13 cellular contexts compared by ENCODE assay signal in the genomic region with DNA sequence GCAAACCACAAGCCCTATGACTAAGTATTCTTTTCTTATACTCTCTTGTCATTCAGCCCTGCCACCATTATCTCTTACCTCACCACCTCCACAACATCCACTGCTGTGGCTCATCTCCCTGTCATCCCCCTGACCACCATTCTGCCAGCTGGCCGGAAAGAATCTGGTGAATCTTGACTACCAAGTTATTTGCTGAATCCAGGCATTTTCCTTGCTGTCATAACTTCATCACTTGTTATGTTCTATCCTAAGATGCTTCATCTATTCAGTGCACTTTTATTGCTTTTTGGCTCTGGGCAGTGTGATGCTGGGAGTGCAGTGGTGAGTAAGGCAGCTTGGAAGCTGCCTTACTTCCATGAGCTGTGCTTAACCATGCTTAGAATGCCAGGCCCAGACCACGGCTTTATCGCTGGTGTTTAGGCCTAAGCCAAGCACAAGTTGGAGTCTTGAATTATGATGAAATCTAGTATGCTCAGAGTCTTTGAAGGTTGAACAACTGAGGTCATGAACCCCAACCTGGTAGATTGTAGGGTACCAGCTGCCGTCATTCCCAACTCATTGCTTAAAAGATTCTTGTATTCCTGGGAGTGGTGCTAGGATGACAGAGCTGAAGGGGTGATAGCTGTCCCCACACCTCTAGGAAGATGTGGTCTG. TPM values are rescaled to one million over a fixed set of nuclear protein-coding genes. Genes with fewer than 3 reads are reported as not detected.
DNase-seq lines count a peak whose midpoint lies in the region; ATAC-seq, FAIRE-seq and TF ChIP-seq lines count a peak whose summit lies in the region.
"Had no signal": no experiment of that assay in that cellular context is flagged by ENCODE, and none has a peak within 500 bp of the region (broad histone marks: within the 10 kb centered on the region; RNA-seq: fewer than 3 reads in every experiment).

No MANE protein-coding gene starts in this region.

- ATAC-seq in natural killer cell treated with Interleukin-12 subunit alpha and Interleukin-12 subunit beta and Interleukin-15 and Interleukin-18, amount 100 ng/mL, for 72 hours: peak in 1 of 2 donors; percentile 48
- ATAC-seq in HG02642 (IDR thresholded peaks at IDR 0.05; ENCODE audit: poor library complexity, unreplicated experiment) (no peak), HG02798 (IDR thresholded peaks at IDR 0.05; ENCODE audit: poor library complexity, unreplicated experiment) (no peak)

- no peaks in the 10 kb centered on the region for H3K9me3 Mint-ChIP-seq in endodermal cell
- no peaks in the 10 kb centered on the region for H3K9me3 Mint-ChIP-seq in natural killer cell treated with Interleukin-12 subunit alpha and Interleukin-12 subunit beta and Interleukin-15 and Interleukin-18, amount 100 ng/mL, for 72 hours

- H3K36me3 ChIP-seq in endodermal cell (ENCODE audit: control insufficient read depth, insufficient read depth, low read length) (peaks cover 5% of the 10 kb centered on the region), esophagus squamous epithelium (peaks cover 0 to 47% (median 0%) of the 10 kb centered on the region in 3 donors), kidney (ENCODE audit: control insufficient read depth in 1 of 2, insufficient read depth in 2 of 2, low read length in 2 of 2) (peaks cover 0 to 5% of the 10 kb centered on the region in 2 donors)

- DNase-seq in Caki2 (ENCODE audit: low read depth): peak; percentile 21
- peak; percentile 94 for DNase-seq in M059J (ENCODE audit: low read depth)
- no peak for DNase-seq in endodermal cell
- DNase-seq in natural killer cell treated with Interleukin-12 subunit alpha and Interleukin-12 subunit beta and Interleukin-15 and Interleukin-18, amount 100 ng/mL, for 72 hours (ENCODE audit: low spot score): no peak
- no peak for DNase-seq in esophagus squamous epithelium (lab: John Stamatoyannopoulos, UW)
- no peak for DNase-seq in kidney
- DNase-seq: activated gamma-delta T cell, NCI-H1694 treated with DMSO at 0.1 percent for 48 hours had no signal

- H3K4me1 Mint-ChIP-seq in endodermal cell: peaks cover 13% of the 10 kb centered on the region
- H3K4me1 Mint-ChIP-seq in natural killer cell treated with Interleukin-12 subunit alpha and Interleukin-12 subunit beta and Interleukin-15 and Interleukin-18, amount 100 ng/mL, for 72 hours (ENCODE audit: low read depth in 2 of 2): peaks cover 44 to 56% of the 10 kb centered on the region in 2 donors

- H3K9me3 ChIP-seq in endodermal cell (ENCODE audit: control insufficient read depth, low read length) (no peaks in the 10 kb centered on the region), esophagus squamous epithelium (no peaks in the 10 kb centered on the region), kidney (ENCODE audit: control insufficient read depth in 1 of 2, low read length in 2 of 2) (no peaks in the 10 kb centered on the region)

- no peak overlapping the region for H3K4me3 Mint-ChIP-seq in endodermal cell
- H3K4me3 Mint-ChIP-seq in natural killer cell treated with Interleukin-12 subunit alpha and Interleukin-12 subunit beta and Interleukin-15 and Interleukin-18, amount 100 ng/mL, for 72 hours: no peak overlapping the region

- no peak overlapping the region for H3K27ac ChIP-seq in endodermal cell (ENCODE audit: low read depth, low read length)
- no peak overlapping the region for H3K27ac ChIP-seq in esophagus squamous epithelium
- no peak overlapping the region for H3K27ac ChIP-seq in kidney (ENCODE audit: low read depth in 2 of 2, low read length in 2 of 2)
- H3K27ac ChIP-seq: HL-60 had no signal

- H3K27me3 Mint-ChIP-seq in endodermal cell (ENCODE audit: insufficient read depth): no peaks in the 10 kb centered on the region
- H3K27me3 Mint-ChIP-seq in natural killer cell treated with Interleukin-12 subunit alpha and Interleukin-12 subunit beta and Interleukin-15 and Interleukin-18, amount 100 ng/mL, for 72 hours: no peaks in the 10 kb centered on the region

- H3K4me3 ChIP-seq in endodermal cell (ENCODE audit: low read length): no peak overlapping the region
- no peak overlapping the region for H3K4me3 ChIP-seq in esophagus squamous epithelium
- no peak overlapping the region for H3K4me3 ChIP-seq in kidney (ENCODE audit: low read length in 2 of 2)

- H3K36me3 Mint-ChIP-seq in endodermal cell (ENCODE audit: low read depth): peaks cover 31% of the 10 kb centered on the region
- H3K36me3 Mint-ChIP-seq in natural killer cell treated with Interleukin-12 subunit alpha and Interleukin-12 subunit beta and Interleukin-15 and Interleukin-18, amount 100 ng/mL, for 72 hours: peaks cover 20% of the 10 kb centered on the region

- no peaks in the 10 kb centered on the region for H3K4me1 ChIP-seq in endodermal cell (ENCODE audit: control insufficient read depth, insufficient read depth, low read length)
- H3K4me1 ChIP-seq in esophagus squamous epithelium: peaks cover 0 to 29% (median 19%) of the 10 kb centered on the region in 3 donors
- H3K4me1 ChIP-seq in kidney (ENCODE audit: control insufficient read depth in 1 of 2, insufficient read depth in 1 of 2, low read depth in 1 of 2, low read length in 2 of 2): no peaks in the 10 kb centered on the region

- no peak for FAIRE-seq in kidney (lab: Jason Lieb, UNC)
- FAIRE-seq: islet of Langerhans, TTC549 had no signal

- TF ChIP-seq POLR2A in esophagus squamous epithelium (IDR thresholded peaks at IDR 0.05): no peak

- no peak for TF ChIP-seq CTCF in endodermal cell (conservative IDR thresholded peaks at IDR 0.05)
- TF ChIP-seq CTCF in esophagus squamous epithelium (IDR thresholded peaks at IDR 0.05): no peak
- no peak for TF ChIP-seq CTCF in kidney (IDR thresholded peaks at IDR 0.05; ENCODE audit: borderline replicate concordance, extremely low read depth, insufficient read depth)

- H3K9ac ChIP-seq in endodermal cell (ENCODE audit: extremely low read depth, low read length, poor library complexity, severe bottlenecking) (no peak overlapping the region), kidney (ENCODE audit: low read length in 2 of 2) (no peak overlapping the region)

- no peaks in the 10 kb centered on the region for H3K27me3 ChIP-seq in endodermal cell (ENCODE audit: control insufficient read depth, insufficient read depth, low read length, poor library complexity, severe bottlenecking)
- H3K27me3 ChIP-seq in esophagus squamous epithelium: no peaks in the 10 kb centered on the region

- H3K27ac Mint-ChIP-seq in endodermal cell: peak overlapping the region; percentile 44
- peak overlapping the region; percentile 7 to 43 for H3K27ac Mint-ChIP-seq in natural killer cell treated with Interleukin-12 subunit alpha and Interleukin-12 subunit beta and Interleukin-15 and Interleukin-18, amount 100 ng/mL, for 72 hours

- WGBS in endodermal cell (ENCODE audit: insufficient coverage in 1 of 2, insufficient read length in 1 of 2), 2 experiments: 80 to 93% methylated on average over 2 to 4 of the region's 4 CpGs
- 91 to 95% methylated on average over 4 of the region's 4 CpGs for WGBS in esophagus squamous epithelium, 2 donors

- intact Hi-C loops in esophagus squamous epithelium (cut with DNase I) (no loop called here), kidney (cut with DNase I) (no loop called here)

- in situ Hi-C loops in Caki2 (cut with HindIII; ENCODE audit: low pct_unique_long_range_greater_than_20kb, low sequenced_read_pairs): no loop called here

RNA-seq across cellular contexts. Expression of a gene that starts 27.0 kb away (rescaled TPM):
- 3.5 and 5.1 TPM in 2 replicates for total RNA-seq in Caki2 (2014; rRNA removed; shearing (Covaris generic); ENCODE audit: low replicate concordance)
- 7.7 and 8.8 TPM in 2 replicates for total RNA-seq in M059J (2014; rRNA removed; shearing (Covaris generic))
- total RNA-seq in endodermal cell (10 to 100 TPM; 19.5 to 22.7 TPM), esophagus squamous epithelium (1 to 10 TPM in 3 of 4 donors, under 1 TPM in 1; 0.53 to 7.8 (median 3.3) TPM), kidney (22.4 TPM)
- 12.3 TPM for polyA plus RNA-seq in endodermal cell (2013, experiment 1 of 2)
- polyA plus RNA-seq in endodermal cell (2013, experiment 2 of 2): 10.4 TPM
- 10 to 100 TPM in 1 of 2 donors, 1 to 10 TPM in 1; 8.7 to 14.7 TPM for total RNA-seq in natural killer cell treated with Interleukin-12 subunit alpha and Interleukin-12 subunit beta and Interleukin-15 and Interleukin-18, amount 100 ng/mL, for 72 hours
- polyA plus RNA-seq in kidney (ENCODE audit: insufficient read depth, low read depth, low replicate concordance): 12.3 TPM

Comparison
In these comparisons a context has a peak if more than half of its experiments do, and no peak if none do; other contexts are left out.
1. DNase-seq: peak in Caki2 (single experiment) and M059J (single experiment); none in endodermal cell (single experiment), natural killer cell treated with Interleukin-12 subunit alpha and Interleukin-12 subunit beta and Interleukin-15 and Interleukin-18, amount 100 ng/mL, for 72 hours (single experiment), esophagus squamous epithelium (single experiment) and kidney (single experiment).